2 cellular contexts compared by ENCODE assay signal in genomic region chr2:226740039-226740648, GRCh38.
A peak's percentile ranks its signal among the peaks of the same experiment; 100 is the strongest.
TF ChIP-seq lines count a peak whose summit lies in the region.

No MANE protein-coding gene starts in this region.

TF ChIP-seq in HEK293, 187 proteins besides CTCF, POLR2A, EP300 and RAD21 (continued from another document):
- TF ChIP-seq SP3 (tag by site-specific recombination; IDR thresholded peaks at IDR 0.05) (peak; percentile 31; the same call in 1 of the 2 replicates), ZXDB (tag by site-specific recombination; IDR thresholded peaks at IDR 0.05) (peak; percentile 78), ZBTB21 (tag by site-specific recombination; IDR thresholded peaks at IDR 0.05) (0 out of 2 replicates have a peak, but pooled peaks have one; percentile 23), MZF1 (tag by site-specific recombination; IDR thresholded peaks at IDR 0.05; ENCODE audit: borderline replicate concordance) (no peak), ZNF350 (tag by site-specific recombination; IDR thresholded peaks at IDR 0.05) (no peak), ZBTB1 (tag by site-specific recombination; IDR thresholded peaks at IDR 0.05) (0 out of 2 replicates have a peak, but pooled peaks have one; percentile 12), ZEB2 (tag by site-specific recombination; IDR thresholded peaks at IDR 0.05) (0 out of 2 replicates have a peak, but pooled peaks have one; percentile 25), KLF8 (tag by site-specific recombination; IDR thresholded peaks at IDR 0.05) (peak; percentile 84), HIC1 (tag by site-specific recombination; IDR thresholded peaks at IDR 0.05) (peak; percentile 54; the same call in 1 of the 2 replicates), GFI1B (tag by site-specific recombination; IDR thresholded peaks at IDR 0.05) (0 out of 2 replicates have a peak, but pooled peaks have one; percentile 23), ZNF843 (tag by site-specific recombination; IDR thresholded peaks at IDR 0.05) (peak; percentile 79)

TF ChIP-seq in HepG2, 621 proteins besides CTCF, POLR2A, EP300 and RAD21 (continued from another document):
- TF ChIP-seq KLF16 (CRISPR knock-in tag; IDR thresholded peaks at IDR 0.05), result no peak
- TF ChIP-seq, protein P1, sequence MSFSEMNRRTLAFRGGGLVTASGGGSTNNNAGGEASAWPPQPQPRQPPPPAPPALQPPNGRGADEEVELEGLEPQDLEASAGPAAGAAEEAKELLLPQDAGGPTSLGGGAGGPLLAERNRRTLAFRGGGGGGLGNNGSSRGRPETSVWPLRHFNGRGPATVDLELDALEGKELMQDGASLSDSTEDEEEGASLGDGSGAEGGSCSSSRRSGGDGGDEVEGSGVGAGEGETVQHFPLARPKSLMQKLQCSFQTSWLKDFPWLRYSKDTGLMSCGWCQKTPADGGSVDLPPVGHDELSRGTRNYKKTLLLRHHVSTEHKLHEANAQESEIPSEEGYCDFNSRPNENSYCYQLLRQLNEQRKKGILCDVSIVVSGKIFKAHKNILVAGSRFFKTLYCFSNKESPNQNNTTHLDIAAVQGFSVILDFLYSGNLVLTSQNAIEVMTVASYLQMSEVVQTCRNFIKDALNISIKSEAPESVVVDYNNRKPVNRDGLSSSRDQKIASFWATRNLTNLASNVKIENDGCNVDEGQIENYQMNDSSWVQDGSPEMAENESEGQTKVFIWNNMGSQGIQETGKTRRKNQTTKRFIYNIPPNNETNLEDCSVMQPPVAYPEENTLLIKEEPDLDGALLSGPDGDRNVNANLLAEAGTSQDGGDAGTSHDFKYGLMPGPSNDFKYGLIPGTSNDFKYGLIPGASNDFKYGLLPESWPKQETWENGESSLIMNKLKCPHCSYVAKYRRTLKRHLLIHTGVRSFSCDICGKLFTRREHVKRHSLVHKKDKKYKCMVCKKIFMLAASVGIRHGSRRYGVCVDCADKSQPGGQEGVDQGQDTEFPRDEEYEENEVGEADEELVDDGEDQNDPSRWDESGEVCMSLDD (CRISPR knock-in tag; IDR thresholded peaks at IDR 0.05; ENCODE audit: borderline replicate concordance), result no peak
- no peak for TF ChIP-seq ZNF678 (CRISPR knock-in tag; IDR thresholded peaks at IDR 0.05)
- 0 out of 2 replicates have a peak, but pooled peaks have one; percentile 9 for TF ChIP-seq HNF4G (IDR thresholded peaks at IDR 0.05; ENCODE audit: borderline replicate concordance, low read depth, low read length)
- TF ChIP-seq HNF4G (CRISPR knock-in tag; IDR thresholded peaks at IDR 0.05; ENCODE audit: borderline replicate concordance, low read depth), result no peak
- no peak for TF ChIP-seq ZNF572 (CRISPR knock-in tag; IDR thresholded peaks at IDR 0.05)
- TF ChIP-seq ZNF33A (CRISPR knock-in tag; IDR thresholded peaks at IDR 0.05; ENCODE audit: borderline replicate concordance), result no peak
- TF ChIP-seq ZNF772 (CRISPR knock-in tag; IDR thresholded peaks at IDR 0.05), result peak; percentile 35; the same call in 1 of the 2 replicates
- TF ChIP-seq TARDBP (CRISPR knock-in tag; IDR thresholded peaks at IDR 0.05), result peak; percentile 20; the same call in 1 of the 2 replicates
- no peak for TF ChIP-seq SP2 (CRISPR knock-in tag; IDR thresholded peaks at IDR 0.05)
- TF ChIP-seq, protein P2, sequence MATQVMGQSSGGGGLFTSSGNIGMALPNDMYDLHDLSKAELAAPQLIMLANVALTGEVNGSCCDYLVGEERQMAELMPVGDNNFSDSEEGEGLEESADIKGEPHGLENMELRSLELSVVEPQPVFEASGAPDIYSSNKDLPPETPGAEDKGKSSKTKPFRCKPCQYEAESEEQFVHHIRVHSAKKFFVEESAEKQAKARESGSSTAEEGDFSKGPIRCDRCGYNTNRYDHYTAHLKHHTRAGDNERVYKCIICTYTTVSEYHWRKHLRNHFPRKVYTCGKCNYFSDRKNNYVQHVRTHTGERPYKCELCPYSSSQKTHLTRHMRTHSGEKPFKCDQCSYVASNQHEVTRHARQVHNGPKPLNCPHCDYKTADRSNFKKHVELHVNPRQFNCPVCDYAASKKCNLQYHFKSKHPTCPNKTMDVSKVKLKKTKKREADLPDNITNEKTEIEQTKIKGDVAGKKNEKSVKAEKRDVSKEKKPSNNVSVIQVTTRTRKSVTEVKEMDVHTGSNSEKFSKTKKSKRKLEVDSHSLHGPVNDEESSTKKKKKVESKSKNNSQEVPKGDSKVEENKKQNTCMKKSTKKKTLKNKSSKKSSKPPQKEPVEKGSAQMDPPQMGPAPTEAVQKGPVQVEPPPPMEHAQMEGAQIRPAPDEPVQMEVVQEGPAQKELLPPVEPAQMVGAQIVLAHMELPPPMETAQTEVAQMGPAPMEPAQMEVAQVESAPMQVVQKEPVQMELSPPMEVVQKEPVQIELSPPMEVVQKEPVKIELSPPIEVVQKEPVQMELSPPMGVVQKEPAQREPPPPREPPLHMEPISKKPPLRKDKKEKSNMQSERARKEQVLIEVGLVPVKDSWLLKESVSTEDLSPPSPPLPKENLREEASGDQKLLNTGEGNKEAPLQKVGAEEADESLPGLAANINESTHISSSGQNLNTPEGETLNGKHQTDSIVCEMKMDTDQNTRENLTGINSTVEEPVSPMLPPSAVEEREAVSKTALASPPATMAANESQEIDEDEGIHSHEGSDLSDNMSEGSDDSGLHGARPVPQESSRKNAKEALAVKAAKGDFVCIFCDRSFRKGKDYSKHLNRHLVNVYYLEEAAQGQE (IDR thresholded peaks at IDR 0.05; ENCODE audit: borderline replicate concordance in 1 of 2, low read depth in 1 of 2, low read length in 2 of 2), result no peak
- no peak for TF ChIP-seq ZFP82 (CRISPR knock-in tag; IDR thresholded peaks at IDR 0.05; ENCODE audit: borderline replicate concordance)
- TF ChIP-seq ZNF460 (CRISPR knock-in tag; IDR thresholded peaks at IDR 0.05; ENCODE audit: borderline replicate concordance), result no peak
- TF ChIP-seq ZNF180 (CRISPR knock-in tag; IDR thresholded peaks at IDR 0.05; ENCODE audit: borderline replicate concordance, low read depth), result no peak
- TF ChIP-seq ZNF766 (CRISPR knock-in tag; IDR thresholded peaks at IDR 0.05; ENCODE audit: borderline replicate concordance), result no peak
- TF ChIP-seq FOXP1 (IDR thresholded peaks at IDR 0.05), result no peak
- TF ChIP-seq FOXP1 (CRISPR knock-in tag; IDR thresholded peaks at IDR 0.05), result peak; percentile 26; the same call in 1 of the 2 replicates
- no peak for TF ChIP-seq SOX13 (IDR thresholded peaks at IDR 0.05)
- peak in 1 of 2 experiments; percentile 65; a peak in 1 of 4 replicates for TF ChIP-seq SOX13 (CRISPR knock-in tag; conservative IDR thresholded peaks at IDR 0.05 in 1 of 2, IDR thresholded peaks at IDR 0.05 in 1 of 2)
- no peak for TF ChIP-seq SUZ12 (IDR thresholded peaks at IDR 0.05; ENCODE audit: low read depth, low read length)
- no peak for TF ChIP-seq BRD4 (CRISPR knock-in tag; IDR thresholded peaks at IDR 0.05)
- no peak for TF ChIP-seq E2F2 (CRISPR knock-in tag; IDR thresholded peaks at IDR 0.05; ENCODE audit: borderline replicate concordance)
- TF ChIP-seq SOX6 (IDR thresholded peaks at IDR 0.05), result no peak
- peak; percentile 67; the same call in 1 of the 2 replicates for TF ChIP-seq SOX6 (CRISPR knock-in tag; IDR thresholded peaks at IDR 0.05)
- TF ChIP-seq SIX4 (CRISPR knock-in tag; IDR thresholded peaks at IDR 0.05), result 0 out of 2 replicates have a peak, but pooled peaks have one; percentile 41
- TF ChIP-seq ATM (IDR thresholded peaks at IDR 0.05; ENCODE audit: borderline replicate concordance), result no peak
- no peak for TF ChIP-seq ZNF773 (CRISPR knock-in tag; IDR thresholded peaks at IDR 0.05; ENCODE audit: borderline replicate concordance)
- TF ChIP-seq, protein P3, sequence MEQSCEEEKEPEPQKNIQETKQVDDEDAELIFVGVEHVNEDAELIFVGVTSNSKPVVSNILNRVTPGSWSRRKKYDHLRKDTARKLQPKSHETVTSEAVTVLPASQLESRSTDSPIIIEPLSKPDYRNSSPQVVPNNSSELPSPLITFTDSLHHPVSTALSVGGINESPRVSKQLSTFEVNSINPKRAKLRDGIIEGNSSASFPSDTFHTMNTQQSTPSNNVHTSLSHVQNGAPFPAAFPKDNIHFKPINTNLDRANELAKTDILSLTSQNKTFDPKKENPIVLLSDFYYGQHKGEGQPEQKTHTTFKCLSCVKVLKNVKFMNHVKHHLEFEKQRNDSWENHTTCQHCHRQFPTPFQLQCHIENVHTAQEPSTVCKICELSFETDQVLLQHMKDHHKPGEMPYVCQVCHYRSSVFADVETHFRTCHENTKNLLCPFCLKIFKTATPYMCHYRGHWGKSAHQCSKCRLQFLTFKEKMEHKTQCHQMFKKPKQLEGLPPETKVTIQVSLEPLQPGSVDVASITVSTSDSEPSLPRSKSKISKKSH (CRISPR knock-in tag; IDR thresholded peaks at IDR 0.05; ENCODE audit: borderline replicate concordance), result no peak
- no peak for TF ChIP-seq THYN1 (CRISPR knock-in tag; IDR thresholded peaks at IDR 0.05; ENCODE audit: borderline replicate concordance, low read depth)
- TF ChIP-seq ZBTB7B (CRISPR knock-in tag; IDR thresholded peaks at IDR 0.05), result no peak
- no peak for TF ChIP-seq LCORL (IDR thresholded peaks at IDR 0.05)
- 0 out of 2 replicates have a peak, but pooled peaks have one; percentile 14 for TF ChIP-seq LCORL (CRISPR knock-in tag; IDR thresholded peaks at IDR 0.05)
- no peak for TF ChIP-seq ZSCAN20 (CRISPR knock-in tag; IDR thresholded peaks at IDR 0.05; ENCODE audit: borderline replicate concordance)
- no peak for TF ChIP-seq ZMYM2 (CRISPR knock-in tag; IDR thresholded peaks at IDR 0.05)
- no peak for TF ChIP-seq NR2F2 (IDR thresholded peaks at IDR 0.05; ENCODE audit: borderline replicate concordance, low read depth)
- TF ChIP-seq NFIC (IDR thresholded peaks at IDR 0.05; ENCODE audit: low read length), result 0 out of 2 replicates have a peak, but pooled peaks have one; percentile 11
- TF ChIP-seq ZNF10 (CRISPR knock-in tag; IDR thresholded peaks at IDR 0.05; ENCODE audit: borderline replicate concordance, low read depth), result no peak
- no peak for TF ChIP-seq ZNF550 (CRISPR knock-in tag; IDR thresholded peaks at IDR 0.05; ENCODE audit: borderline replicate concordance)
- TF ChIP-seq ZNF691 (CRISPR knock-in tag; IDR thresholded peaks at IDR 0.05; ENCODE audit: borderline replicate concordance, low read depth), result no peak
- no peak for TF ChIP-seq MZF1 (CRISPR knock-in tag; IDR thresholded peaks at IDR 0.05; ENCODE audit: borderline replicate concordance)
- TF ChIP-seq, protein P4, sequence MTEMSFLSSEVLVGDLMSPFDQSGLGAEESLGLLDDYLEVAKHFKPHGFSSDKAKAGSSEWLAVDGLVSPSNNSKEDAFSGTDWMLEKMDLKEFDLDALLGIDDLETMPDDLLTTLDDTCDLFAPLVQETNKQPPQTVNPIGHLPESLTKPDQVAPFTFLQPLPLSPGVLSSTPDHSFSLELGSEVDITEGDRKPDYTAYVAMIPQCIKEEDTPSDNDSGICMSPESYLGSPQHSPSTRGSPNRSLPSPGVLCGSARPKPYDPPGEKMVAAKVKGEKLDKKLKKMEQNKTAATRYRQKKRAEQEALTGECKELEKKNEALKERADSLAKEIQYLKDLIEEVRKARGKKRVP (CRISPR knock-in tag; IDR thresholded peaks at IDR 0.05), result 0 out of 4 replicates have a peak, but pooled peaks of 1 of the 2 experiments have one; percentile 13
- TF ChIP-seq BCL6 (CRISPR knock-in tag; IDR thresholded peaks at IDR 0.05), result 0 out of 2 replicates have a peak, but pooled peaks have one; percentile 20
- 0 out of 2 replicates have a peak, but pooled peaks have one; percentile 17 for TF ChIP-seq HNF4A (CRISPR knock-in tag; IDR thresholded peaks at IDR 0.05)
- TF ChIP-seq ZBTB33 (CRISPR knock-in tag; IDR thresholded peaks at IDR 0.05), result no peak
- no peak for TF ChIP-seq KAT2B (IDR thresholded peaks at IDR 0.05; ENCODE audit: borderline replicate concordance, low read depth, low read length)
- no peak for TF ChIP-seq HHEX (CRISPR knock-in tag; IDR thresholded peaks at IDR 0.05)
- no peak for TF ChIP-seq HNRNPH1 (optimal IDR thresholded peaks at IDR 0.05; ENCODE audit: low read depth, low read length)
- TF ChIP-seq TAF15 (IDR thresholded peaks at IDR 0.05; ENCODE audit: low read depth, low read length, poor library complexity, severe bottlenecking), result no peak
